ENCODE assay signal across 9 cellular contexts in genomic region chr10:22648547-22648961, GRCh38.
DNase-seq lines count a peak whose midpoint lies in the region; ATAC-seq and TF ChIP-seq lines count a peak whose summit lies in the region.
"Had no signal": no experiment of that assay in that cellular context is flagged by ENCODE, and none has a peak within 500 bp of the region (broad histone marks: within the 10 kb centered on the region; RNA-seq: fewer than 3 reads in every experiment).

No MANE protein-coding gene starts in this region.

- no peaks in the 10 kb centered on the region for H3K27me3 ChIP-seq in ectodermal cell (ENCODE audit: control insufficient read depth, insufficient read depth, low read length, poor library complexity, severe bottlenecking)
- H3K27me3 ChIP-seq in H7 (ENCODE audit: control insufficient read depth, insufficient read depth, low read length): no peaks in the 10 kb centered on the region
- H3K27me3 ChIP-seq in upper lobe of right lung: no peaks in the 10 kb centered on the region

- DNase-seq in activated T-cell treated with anti-CD3 and anti-CD28 coated beads, Interleukin-2, amount 50 U/mL, for 24 hours: no peak
- no peak for DNase-seq in activated T-cell treated with anti-CD3 and anti-CD28 coated beads, Interleukin-2, amount 50 U/mL, for 48 hours
- no peak for DNase-seq in H7
- no peak for DNase-seq in upper lobe of right lung
- DNase-seq: DMS53 had no signal

- peak overlapping the region; percentile 73 for H3K4me3 Mint-ChIP-seq in activated T-cell treated with anti-CD3 and anti-CD28 coated beads, Interleukin-2, amount 50 U/mL, for 24 hours
- peak overlapping the region; percentile 13 for H3K4me3 Mint-ChIP-seq in stimulated activated memory B cell treated with anti-CD40 and anti-IgM and Interleukin-4, amounts not matched to agents 10 μg/mL and 1 μg/mL and 100 μg/mL, for 72 hours

- no peak overlapping the region for H3K4me3 ChIP-seq in ectodermal cell (ENCODE audit: insufficient read depth, low read depth, low read length)
- H3K4me3 ChIP-seq in H7 (ENCODE audit: insufficient read depth, low read depth, low read length): no peak overlapping the region
- H3K4me3 ChIP-seq in upper lobe of right lung: no peak overlapping the region

- H3K9me3 ChIP-seq in ectodermal cell (ENCODE audit: control insufficient read depth, low read length) (no peaks in the 10 kb centered on the region), upper lobe of right lung (no peaks in the 10 kb centered on the region)

- peak overlapping the region; percentile 29 for H3K27ac ChIP-seq in ectodermal cell (ENCODE audit: insufficient read depth, low read depth, low read length, poor library complexity, severe bottlenecking)
- no peak overlapping the region for H3K27ac ChIP-seq in upper lobe of right lung

- H3K4me1 Mint-ChIP-seq in activated T-cell treated with anti-CD3 and anti-CD28 coated beads, Interleukin-2, amount 50 U/mL, for 24 hours (ENCODE audit: low read depth): peaks cover 94% of the 10 kb centered on the region
- peaks cover 89% of the 10 kb centered on the region for H3K4me1 Mint-ChIP-seq in stimulated activated memory B cell treated with anti-CD40 and anti-IgM and Interleukin-4, amounts not matched to agents 10 μg/mL and 1 μg/mL and 100 μg/mL, for 72 hours

- ATAC-seq in HG03460 (IDR thresholded peaks at IDR 0.05; ENCODE audit: unreplicated experiment) (peak; percentile 37), upper lobe of right lung (no peak), HG03469 (IDR thresholded peaks at IDR 0.05; ENCODE audit: unreplicated experiment) (no peak)
- no peak for ATAC-seq in stimulated activated memory B cell treated with anti-CD40 and anti-IgM and Interleukin-4, amounts not matched to agents 10 μg/mL and 1 μg/mL and 100 μg/mL, for 72 hours

- intact Hi-C loops in upper lobe of right lung (cut with DNase I): no loop called here

- H3K36me3 Mint-ChIP-seq in activated T-cell treated with anti-CD3 and anti-CD28 coated beads, Interleukin-2, amount 50 U/mL, for 24 hours (ENCODE audit: low read depth): peaks cover 48% of the 10 kb centered on the region
- H3K36me3 Mint-ChIP-seq in stimulated activated memory B cell treated with anti-CD40 and anti-IgM and Interleukin-4, amounts not matched to agents 10 μg/mL and 1 μg/mL and 100 μg/mL, for 72 hours: peaks cover 28% of the 10 kb centered on the region

- 82 to 90% methylated on average over 2 of the region's 2 CpGs for WGBS in ectodermal cell, 2 experiments

- peaks cover 25% of the 10 kb centered on the region for H3K4me1 ChIP-seq in ectodermal cell (ENCODE audit: control insufficient read depth, insufficient read depth, low read length)
- peaks cover 44% of the 10 kb centered on the region for H3K4me1 ChIP-seq in upper lobe of right lung

- H3K9me3 Mint-ChIP-seq in activated T-cell treated with anti-CD3 and anti-CD28 coated beads, Interleukin-2, amount 50 U/mL, for 24 hours: no peaks in the 10 kb centered on the region
- no peaks in the 10 kb centered on the region for H3K9me3 Mint-ChIP-seq in stimulated activated memory B cell treated with anti-CD40 and anti-IgM and Interleukin-4, amounts not matched to agents 10 μg/mL and 1 μg/mL and 100 μg/mL, for 72 hours

- no peaks in the 10 kb centered on the region for H3K27me3 Mint-ChIP-seq in activated T-cell treated with anti-CD3 and anti-CD28 coated beads, Interleukin-2, amount 50 U/mL, for 24 hours
- H3K27me3 Mint-ChIP-seq in stimulated activated memory B cell treated with anti-CD40 and anti-IgM and Interleukin-4, amounts not matched to agents 10 μg/mL and 1 μg/mL and 100 μg/mL, for 72 hours: no peaks in the 10 kb centered on the region

- no peaks in the 10 kb centered on the region for H3K36me3 ChIP-seq in ectodermal cell (ENCODE audit: control insufficient read depth, insufficient read depth, low read length)
- H3K36me3 ChIP-seq in H7 (replicated peaks; ENCODE audit: control insufficient read depth, insufficient read depth, low read length): no peaks in the 10 kb centered on the region
- no peaks in the 10 kb centered on the region for H3K36me3 ChIP-seq in upper lobe of right lung

- TF ChIP-seq CTCF in upper lobe of right lung (IDR thresholded peaks at IDR 0.05): no peak

- peak overlapping the region; percentile 99 for H3K27ac Mint-ChIP-seq in activated T-cell treated with anti-CD3 and anti-CD28 coated beads, Interleukin-2, amount 50 U/mL, for 24 hours
- H3K27ac Mint-ChIP-seq in stimulated activated memory B cell treated with anti-CD40 and anti-IgM and Interleukin-4, amounts not matched to agents 10 μg/mL and 1 μg/mL and 100 μg/mL, for 72 hours: peak overlapping the region; percentile 81
